15 cellular contexts compared by ENCODE assay signal in genomic region chr5:140796072-140796717, GRCh38. TPM values are rescaled to one million over a fixed set of nuclear protein-coding genes. Genes with fewer than 3 reads are reported as not detected.
"Had no signal": no experiment of that assay in that cellular context is flagged by ENCODE, and none has a peak within 500 bp of the region (broad histone marks: within the 10 kb centered on the region; RNA-seq: fewer than 3 reads in every experiment).

No MANE protein-coding gene starts in this region.

RNA-seq across cellular contexts. Expression of gene PCDHA2, which starts 1.5 kb away (rescaled TPM):
- total RNA-seq: activated B cell treated with CpG ODN at 0.5 μM for 24 hours; activated CD8-positive, alpha-beta T cell treated with anti-CD3 and anti-CD28 coated beads for 36 hours; activated naive CD4-positive, alpha-beta T cell treated with anti-CD3 and anti-CD28 coated beads for 36 hours; activated naive CD8-positive, alpha-beta T cell treated with anti-CD3 and anti-CD28 coated beads for 36 hours; activated T-cell treated with anti-CD3 and anti-CD28 coated beads, Interleukin-2, amount 50 U/mL, for 4 hours; activated T-helper 17 cell treated with anti-CD3 and anti-CD28 coated beads, Interleukin-2, amount 50 U/mL, for 72 hours; foreskin keratinocyte; T-helper 1 cell treated with Interleukin-12 subunit alpha and Interleukin-12 subunit beta and Interleukin-4 antibody, amounts not matched to agents 30 ng/mL and 1 ng/mL, for 36 hours; T-helper 2 cell treated with Interferon-gamma antibody and Interleukin-4, amounts not matched to agents 100 ng/mL and 5 ng/mL, for 36 hours had no signal
- polyA plus RNA-seq: aorta, foreskin keratinocyte had no signal

RNA-seq across cellular contexts. Expression of gene PCDHA3, which starts 4.7 kb away (rescaled TPM):
- total RNA-seq: activated B cell treated with CpG ODN at 0.5 μM for 24 hours; activated CD8-positive, alpha-beta T cell treated with anti-CD3 and anti-CD28 coated beads for 36 hours; activated naive CD4-positive, alpha-beta T cell treated with anti-CD3 and anti-CD28 coated beads for 36 hours; activated naive CD8-positive, alpha-beta T cell treated with anti-CD3 and anti-CD28 coated beads for 36 hours; activated T-cell treated with anti-CD3 and anti-CD28 coated beads, Interleukin-2, amount 50 U/mL, for 4 hours; activated T-helper 17 cell treated with anti-CD3 and anti-CD28 coated beads, Interleukin-2, amount 50 U/mL, for 72 hours; foreskin keratinocyte; T-helper 1 cell treated with Interleukin-12 subunit alpha and Interleukin-12 subunit beta and Interleukin-4 antibody, amounts not matched to agents 30 ng/mL and 1 ng/mL, for 36 hours; T-helper 2 cell treated with Interferon-gamma antibody and Interleukin-4, amounts not matched to agents 100 ng/mL and 5 ng/mL, for 36 hours had no signal

RNA-seq across cellular contexts. Expression of gene PCDHA1, which starts 10.3 kb away (rescaled TPM):
- total RNA-seq: activated B cell treated with CpG ODN at 0.5 μM for 24 hours; activated CD8-positive, alpha-beta T cell treated with anti-CD3 and anti-CD28 coated beads for 36 hours; activated naive CD4-positive, alpha-beta T cell treated with anti-CD3 and anti-CD28 coated beads for 36 hours; activated naive CD8-positive, alpha-beta T cell treated with anti-CD3 and anti-CD28 coated beads for 36 hours; activated T-cell treated with anti-CD3 and anti-CD28 coated beads, Interleukin-2, amount 50 U/mL, for 4 hours; activated T-helper 17 cell treated with anti-CD3 and anti-CD28 coated beads, Interleukin-2, amount 50 U/mL, for 72 hours; aorta; body of pancreas; breast epithelium; cardiac muscle cell; esophagus muscularis mucosa; foreskin keratinocyte; gastrocnemius medialis; T-helper 1 cell treated with Interleukin-12 subunit alpha and Interleukin-12 subunit beta and Interleukin-4 antibody, amounts not matched to agents 30 ng/mL and 1 ng/mL, for 36 hours; T-helper 2 cell treated with Interferon-gamma antibody and Interleukin-4, amounts not matched to agents 100 ng/mL and 5 ng/mL, for 36 hours had no signal
- polyA plus RNA-seq: aorta, foreskin keratinocyte had no signal

RNA-seq across cellular contexts. Expression of gene PCDHA4, which starts 10.7 kb away (rescaled TPM):
- total RNA-seq: activated B cell treated with CpG ODN at 0.5 μM for 24 hours; activated CD8-positive, alpha-beta T cell treated with anti-CD3 and anti-CD28 coated beads for 36 hours; activated naive CD4-positive, alpha-beta T cell treated with anti-CD3 and anti-CD28 coated beads for 36 hours; activated naive CD8-positive, alpha-beta T cell treated with anti-CD3 and anti-CD28 coated beads for 36 hours; activated T-helper 17 cell treated with anti-CD3 and anti-CD28 coated beads, Interleukin-2, amount 50 U/mL, for 72 hours; foreskin keratinocyte; T-helper 1 cell treated with Interleukin-12 subunit alpha and Interleukin-12 subunit beta and Interleukin-4 antibody, amounts not matched to agents 30 ng/mL and 1 ng/mL, for 36 hours; T-helper 2 cell treated with Interferon-gamma antibody and Interleukin-4, amounts not matched to agents 100 ng/mL and 5 ng/mL, for 36 hours had no signal
- polyA plus RNA-seq: foreskin keratinocyte had no signal

RNA-seq across cellular contexts. Expression of gene PCDHA5, which starts 25.2 kb away (rescaled TPM):
- total RNA-seq: activated B cell treated with CpG ODN at 0.5 μM for 24 hours; activated CD8-positive, alpha-beta T cell treated with anti-CD3 and anti-CD28 coated beads for 36 hours; activated naive CD4-positive, alpha-beta T cell treated with anti-CD3 and anti-CD28 coated beads for 36 hours; activated naive CD8-positive, alpha-beta T cell treated with anti-CD3 and anti-CD28 coated beads for 36 hours; activated T-cell treated with anti-CD3 and anti-CD28 coated beads, Interleukin-2, amount 50 U/mL, for 4 hours; activated T-helper 17 cell treated with anti-CD3 and anti-CD28 coated beads, Interleukin-2, amount 50 U/mL, for 72 hours; foreskin keratinocyte; gastrocnemius medialis; T-helper 1 cell treated with Interleukin-12 subunit alpha and Interleukin-12 subunit beta and Interleukin-4 antibody, amounts not matched to agents 30 ng/mL and 1 ng/mL, for 36 hours; T-helper 2 cell treated with Interferon-gamma antibody and Interleukin-4, amounts not matched to agents 100 ng/mL and 5 ng/mL, for 36 hours had no signal
- polyA plus RNA-seq: foreskin keratinocyte had no signal
